In the genomic region with DNA sequence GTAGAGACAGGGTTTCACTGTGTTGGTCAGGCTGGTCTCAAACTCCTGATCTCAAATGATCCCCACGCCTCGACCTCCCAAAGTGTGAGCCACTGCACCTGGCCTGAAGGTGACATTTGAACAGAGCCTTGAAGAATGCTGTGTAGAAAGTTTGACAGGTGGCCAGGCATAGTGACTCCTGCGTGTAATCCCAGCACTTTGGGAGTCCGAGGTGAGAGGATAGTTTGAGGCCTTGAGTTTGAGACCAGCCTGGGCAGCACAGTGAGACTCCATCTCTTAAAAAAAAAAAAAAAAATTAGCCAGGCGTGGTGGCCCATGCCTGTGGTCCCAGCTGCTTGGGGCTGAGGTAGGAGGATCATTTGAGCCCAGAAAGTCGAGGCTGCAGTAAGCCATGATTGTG, we compare ENCODE assay signal across 8 cellular contexts.
A peak's percentile ranks its signal among the peaks of the same experiment; 100 is the strongest.
DNase-seq lines count a peak whose midpoint lies in the region; ATAC-seq and TF ChIP-seq lines count a peak whose summit lies in the region.

No MANE protein-coding gene starts in this region.

- ATAC-seq in GM18498 (IDR thresholded peaks at IDR 0.05; ENCODE audit: unreplicated experiment) (no peak), HG03565 (IDR thresholded peaks at IDR 0.05; ENCODE audit: unreplicated experiment) (no peak)

- peak overlapping the region; percentile 81 for H3K4me3 ChIP-seq in SU-DHL-6 (ENCODE audit: insufficient read depth, low read length, poor library complexity, severe bottlenecking)
- peak overlapping the region; percentile 78 for H3K4me3 ChIP-seq in fibroblast of pulmonary artery (replicated peaks; ENCODE audit: low read depth, low read length)
- H3K4me3 ChIP-seq in rectal smooth muscle tissue (ENCODE audit: low read length): peak overlapping the region; percentile 99
- no peak overlapping the region for H3K4me3 ChIP-seq in WERI-Rb-1 (ENCODE audit: low read depth, low read length)

- H3K9me2 ChIP-seq in SU-DHL-6 (replicated peaks; ENCODE audit: insufficient read depth, low read length): no peaks in the 10 kb centered on the region

- H4K20me1 ChIP-seq in SU-DHL-6 (ENCODE audit: low read depth, low read length): no peaks in the 10 kb centered on the region; the same call in 1 of the 2 replicates

- H3F3A ChIP-seq in SU-DHL-6 (ENCODE audit: insufficient read depth): 0 out of 2 replicates have a peak, but pooled peaks cover 4% of the 10 kb centered on the region

- peaks cover 40% of the 10 kb centered on the region for H3K4me1 ChIP-seq in ES-I3 (ENCODE audit: insufficient read depth, low read length)
- peaks cover 27% of the 10 kb centered on the region for H3K4me1 ChIP-seq in rectal smooth muscle tissue (ENCODE audit: control insufficient read depth, insufficient read depth, low read length)

- no peak overlapping the region for H3K27ac ChIP-seq in SU-DHL-6 (ENCODE audit: low read depth, low read length)
- H3K27ac ChIP-seq in rectal smooth muscle tissue (ENCODE audit: low read depth, low read length): peak overlapping the region; percentile 32
- no peak overlapping the region for H3K27ac ChIP-seq in WERI-Rb-1

- H3K4me2 ChIP-seq in SU-DHL-6 (ENCODE audit: low read depth, low read length, poor library complexity, severe bottlenecking): peak overlapping the region; percentile 99

- H2AFZ ChIP-seq in SU-DHL-6 (ENCODE audit: low read depth, low read length, severe bottlenecking): no peak overlapping the region

- TF ChIP-seq CTCF in SU-DHL-6 (IDR thresholded peaks at IDR 0.05; ENCODE audit: insufficient read depth, low read length, poor library complexity, severe bottlenecking): no peak
- TF ChIP-seq CTCF in fibroblast of pulmonary artery (IDR thresholded peaks at IDR 0.05; ENCODE audit: low read length, missing control alignments): no peak
- no peak for TF ChIP-seq CTCF in WERI-Rb-1 (IDR thresholded peaks at IDR 0.05; ENCODE audit: low read depth, low read length)

- H3K9ac ChIP-seq in ES-I3 (ENCODE audit: low read depth, low read length) (peak overlapping the region; percentile 67; the same call in 1 of the 2 replicates), SU-DHL-6 (ENCODE audit: low read length) (peak overlapping the region; percentile 69), rectal smooth muscle tissue (ENCODE audit: low read length) (peak overlapping the region; percentile 100)

- no peaks in the 10 kb centered on the region for H3K9me3 ChIP-seq in ES-I3 (ENCODE audit: control insufficient read depth, insufficient read depth, low read length)
- no peaks in the 10 kb centered on the region for H3K9me3 ChIP-seq in SU-DHL-6 (ENCODE audit: insufficient read depth, low read length)
- H3K9me3 ChIP-seq in WERI-Rb-1 (ENCODE audit: severe bottlenecking): no peaks in the 10 kb centered on the region

- peaks cover 10% of the 10 kb centered on the region; the same call in 1 of the 2 replicates for H3K36me3 ChIP-seq in ES-I3 (ENCODE audit: insufficient read depth, low read length)
- no peaks in the 10 kb centered on the region; the same call in 1 of the 2 replicates for H3K36me3 ChIP-seq in SU-DHL-6 (ENCODE audit: low read length)
- H3K36me3 ChIP-seq in rectal smooth muscle tissue (ENCODE audit: control insufficient read depth, insufficient read depth, low read length): peaks cover 11% of the 10 kb centered on the region
- peaks cover 19% of the 10 kb centered on the region for H3K36me3 ChIP-seq in WERI-Rb-1

- no peaks in the 10 kb centered on the region for H3K27me3 ChIP-seq in SU-DHL-6 (ENCODE audit: low read length)
- no peaks in the 10 kb centered on the region for H3K27me3 ChIP-seq in rectal smooth muscle tissue (ENCODE audit: control insufficient read depth, insufficient read depth, low read length)
- H3K27me3 ChIP-seq in WERI-Rb-1 (ENCODE audit: insufficient read depth, low read depth, severe bottlenecking): no peaks in the 10 kb centered on the region

- H3K79me2 ChIP-seq in SU-DHL-6 (ENCODE audit: insufficient read depth, low read length): peaks cover 49% of the 10 kb centered on the region

- DNase-seq in fibroblast of pulmonary artery (ENCODE audit: low read depth) (no peak), WERI-Rb-1 (no peak), LoVo (ENCODE audit: low spot score) (no peak)
